Comparison of ENCODE assay signal across 1 cellular context in genomic region chrX:31236231-31236630, GRCh38.
A peak's percentile ranks its signal among the peaks of the same experiment; 100 is the strongest.
TF ChIP-seq lines count a peak whose summit lies in the region.

No MANE protein-coding gene starts in this region.

TF ChIP-seq in GM12878, 131 proteins besides CTCF, POLR2A, EP300 and RAD21 (continued from another document):
- TF ChIP-seq E2F8 (IDR thresholded peaks at IDR 0.05; ENCODE audit: low read depth, partially characterized antibody) (no peak), IRF5 (IDR thresholded peaks at IDR 0.05; ENCODE audit: borderline replicate concordance) (no peak), RUNX3 (IDR thresholded peaks at IDR 0.05; ENCODE audit: low read length) (peak; percentile 82), ATF2 (IDR thresholded peaks at IDR 0.05; ENCODE audit: low read length) (0 out of 2 replicates have a peak, but pooled peaks have one; percentile 56), PML (IDR thresholded peaks at IDR 0.05; ENCODE audit: low read length) (no peak), CREB1 (IDR thresholded peaks at IDR 0.05; ENCODE audit: low read depth) (peak; percentile 59; the same call in 1 of the 2 replicates), MXI1 (IDR thresholded peaks at IDR 0.05; ENCODE audit: low read depth, low read length) (no peak), ZBTB11 (CRISPR knock-in tag; IDR thresholded peaks at IDR 0.05) (no peak), MEF2A (IDR thresholded peaks at IDR 0.05; ENCODE audit: insufficient read depth, low read depth, low read length) (peak; percentile 76; the same call in 1 of the 2 replicates)
